In the genomic region with DNA sequence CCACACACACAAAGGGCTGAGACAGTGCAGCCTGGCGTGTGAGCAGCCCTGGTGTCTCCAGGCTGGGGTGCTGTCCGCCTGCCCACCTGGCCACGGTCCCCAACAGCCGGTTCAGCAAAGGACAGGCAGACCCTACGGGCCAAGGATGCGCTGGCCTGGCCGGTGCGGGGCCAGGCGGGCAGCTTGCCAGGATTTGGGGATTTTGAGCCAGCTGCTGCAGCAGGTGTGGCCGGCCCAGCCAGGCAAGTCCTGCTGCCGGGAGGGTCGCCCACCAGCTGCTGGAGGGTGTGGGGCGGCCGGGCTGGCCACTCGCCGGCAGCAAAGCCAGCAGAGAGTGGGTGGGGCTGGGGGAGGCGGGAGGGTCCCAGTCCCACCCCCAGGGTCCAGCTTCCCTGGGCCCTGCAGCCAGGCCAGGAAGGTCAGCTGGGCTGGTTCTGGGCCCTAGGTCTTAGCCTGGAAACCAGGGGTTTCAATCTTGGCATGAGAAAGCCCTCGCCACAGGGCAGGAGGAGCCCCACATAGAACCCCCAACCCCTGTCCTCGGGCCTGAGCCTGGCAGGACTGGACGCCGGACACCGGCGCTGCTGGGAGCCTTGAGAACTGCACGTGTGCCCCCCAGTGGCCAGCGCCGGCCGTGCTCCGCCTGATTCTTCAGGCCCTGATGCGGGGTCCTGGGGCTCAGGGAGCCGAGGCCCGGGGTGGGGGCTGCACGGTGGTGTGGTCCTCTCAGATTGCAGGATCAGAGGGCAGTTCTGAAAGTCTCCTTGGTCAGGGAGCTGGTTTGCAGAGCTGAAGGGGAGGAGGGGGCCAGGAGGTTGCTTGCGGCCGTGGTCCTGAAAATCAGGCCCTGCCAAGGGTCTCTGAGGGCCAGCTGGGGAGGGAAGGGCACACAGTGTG, we compare ENCODE assay signal across 8 cellular contexts. TPM values are rescaled to one million over a fixed set of nuclear protein-coding genes. Genes with fewer than 3 reads are reported as not detected.
DNase-seq lines count a peak whose midpoint lies in the region; ATAC-seq and TF ChIP-seq lines count a peak whose summit lies in the region.

No MANE protein-coding gene starts in this region.

- CTCF ChIA-PET in A673 (lab: Charles Lee): interaction anchor here (0.6 kb wide), 1 partner anchor 246 kb away, joined by 5 read pairs; no protein-coding TSS in a partner anchor

- intact Hi-C loops in A673 (cut with micrococcal nuclease; ENCODE audit: unreplicated experiment): loop anchor here (2.0 to 10.0 kb wide), 3 partner anchors 42 to 340 kb away; a partner anchor contains a TSS
- intact Hi-C loops in left lung (cut with DNase I): loop anchor here in 1 of 2 donors (5.0 kb wide), 1 partner anchor 238 kb away; no protein-coding TSS in a partner anchor

- DNase-seq in A673 (ENCODE audit: low spot score): peak; percentile 50
- peak; percentile 60 for DNase-seq in SK-MEL-5 (ENCODE audit: low read depth, low spot score)
- DNase-seq in cerebellar cortex (ENCODE audit: low spot score): peak; percentile 46
- peak in 1 of 2 donors; percentile 43 for DNase-seq in left lung
- peak; percentile 60 for DNase-seq in stimulated activated naive CD8-positive, alpha-beta T cell treated with anti-CD3 and anti-CD28 coated beads, Interleukin-15, Interleukin-2, amounts not matched to agents 100 U/mL and 50 U/mL, for 24 hours
- DNase-seq in omental fat pad (ENCODE audit: low spot score): no peak

- H3K4me3 ChIP-seq in A673 (ENCODE audit: low read depth, low read length, poor library complexity, severe bottlenecking) (no peak overlapping the region), left lung (no peak overlapping the region)

- H3K9me3 ChIP-seq in A673 (ENCODE audit: low read depth, low read length, poor library complexity, severe bottlenecking) (no peaks in the 10 kb centered on the region), left lung (peaks cover 0 to 12% of the 10 kb centered on the region in 2 donors)

- H3K27me3 ChIP-seq in A673 (replicated peaks; ENCODE audit: insufficient read depth, low read depth, low read length, poor library complexity) (no peaks in the 10 kb centered on the region), left lung (peaks cover 0 to 88% of the 10 kb centered on the region in 2 donors)

- in situ Hi-C loops in SK-MEL-5 (cut with HindIII; ENCODE audit: low pct_unique_long_range_greater_than_20kb, low sequenced_read_pairs): no loop called here

- H3K36me3 ChIP-seq in A673 (ENCODE audit: insufficient read depth, low read length, poor library complexity, severe bottlenecking) (no peaks in the 10 kb centered on the region), left lung (no peaks in the 10 kb centered on the region)

- no peaks in the 10 kb centered on the region for H3K4me1 ChIP-seq in A673 (ENCODE audit: insufficient read depth, low read length, poor library complexity, severe bottlenecking)
- H3K4me1 ChIP-seq in left lung: no peaks in the 10 kb centered on the region

- H3K27ac ChIP-seq in A673 (ENCODE audit: low read depth, low read length, poor library complexity, severe bottlenecking) (no peak overlapping the region), left lung (no peak overlapping the region)

- ATAC-seq in left lung (peak; percentile 85), GM19395 (IDR thresholded peaks at IDR 0.05; ENCODE audit: unreplicated experiment) (no peak), omental fat pad (ENCODE audit: low FRiP score) (no peak)
- no peak for ATAC-seq in stimulated activated naive CD8-positive, alpha-beta T cell treated with anti-CD3 and anti-CD28 coated beads, Interleukin-15, Interleukin-2, amounts not matched to agents 100 U/mL and 50 U/mL, for 24 hours

- BruUV-seq in A673 (replicated peaks; lab: Mats Ljungman, UMichigan): no TSS peak

- POLR2A ChIA-PET in A673 (lab: Charles Lee; ENCODE audit: low non-redundant PET): no interaction called here

- TF ChIP-seq CTCF in A673 (conservative IDR thresholded peaks at IDR 0.05; ENCODE audit: low read depth, low read length): peak; percentile 90
- TF ChIP-seq CTCF in GM12873 (IDR thresholded peaks at IDR 0.05; ENCODE audit: insufficient read depth, low read depth, low read length, missing control alignments): peak; percentile 67
- peak; percentile 55 to 66 for TF ChIP-seq CTCF in left lung (IDR thresholded peaks at IDR 0.05)
- peak in 1 of 3 donors; percentile 53 for TF ChIP-seq CTCF in omental fat pad (IDR thresholded peaks at IDR 0.05)

RNA-seq across cellular contexts. Expression of a gene that starts 17.6 kb away (rescaled TPM):
- not detected in 2 replicates for total RNA-seq in A673 (2021)
- total RNA-seq in SK-MEL-5 (2014; rRNA removed; shearing (Covaris generic)): not detected in 2 replicates
- not detected in 2 replicates for polyA plus RNA-seq in SK-MEL-5 (2015; cell fraction: cytosol; rRNA removed)
- polyA plus RNA-seq in SK-MEL-5 (2015; cell fraction: nucleus; rRNA removed): not detected in 2 replicates
- total RNA-seq in left lung: not detected
- under 1 TPM in 1 of 4 donors, not detected in 3; 0.37 TPM for total RNA-seq in omental fat pad

RNA-seq across cellular contexts. Expression of a gene that starts 41.1 kb away (rescaled TPM):
- total RNA-seq in A673 (2021): not detected in 2 replicates
- not detected in 2 replicates for total RNA-seq in SK-MEL-5 (2014; rRNA removed; shearing (Covaris generic))
- not detected in 2 replicates for polyA plus RNA-seq in SK-MEL-5 (2015; cell fraction: cytosol; rRNA removed)
- polyA plus RNA-seq in SK-MEL-5 (2015; cell fraction: nucleus; rRNA removed): not detected in 2 replicates
- not detected for total RNA-seq in left lung
- total RNA-seq in omental fat pad: not detected
